Comparison of ENCODE assay signal across 13 cellular contexts in genomic region chr1:34790985-34791384, GRCh38. TPM values are rescaled to one million over a fixed set of nuclear protein-coding genes. Genes with fewer than 3 reads are reported as not detected.
"Had no signal": no experiment of that assay in that cellular context is flagged by ENCODE, and none has a peak within 500 bp of the region (broad histone marks: within the 10 kb centered on the region; RNA-seq: fewer than 3 reads in every experiment).

No MANE protein-coding gene starts in this region.

- H3K27me3 ChIP-seq: ovary had no signal

- H3K27ac ChIP-seq: brain microvascular endothelial cell, ovary, suprapubic skin had no signal

- DNase-seq: activated CD4-positive, CD25-positive, alpha-beta regulatory T cell; activated T-cell treated with anti-CD3 and anti-CD28 coated beads, Interleukin-2, amount 50 U/mL, for 1 hour; brain microvascular endothelial cell; mesendoderm; nephron progenitor cell; ovary; retina; stimulated activated CD4-positive, alpha-beta T cell treated with anti-CD3 and anti-CD28 coated beads, Interleukin-2, amount 100 ng/mL, for 24 hours; stimulated activated naive CD4-positive, alpha-beta T cell treated with Interleukin-2 at 50 U/mL for 16 hours had no signal

- H3K4me3 ChIP-seq: esophagus muscularis mucosa, ovary, suprapubic skin had no signal

- H3K36me3 ChIP-seq: brain microvascular endothelial cell, ovary had no signal

- H3K9me3 ChIP-seq: ovary, suprapubic skin had no signal

RNA-seq across cellular contexts. Expression of gene GJA4, which starts 1.8 kb away (rescaled TPM):
- total RNA-seq: T-helper 2 cell treated with Interferon-gamma antibody and Interleukin-4, amounts not matched to agents 100 ng/mL and 5 ng/mL, for 36 hours had no signal

RNA-seq across cellular contexts. Expression of gene GJB3, which starts 10.0 kb away (rescaled TPM):
- total RNA-seq: esophagus muscularis mucosa; T-helper 2 cell treated with Interferon-gamma antibody and Interleukin-4, amounts not matched to agents 100 ng/mL and 5 ng/mL, for 36 hours had no signal

RNA-seq across cellular contexts. Expression of gene GJB4, which starts 31.4 kb away (rescaled TPM):
- total RNA-seq: esophagus muscularis mucosa; left lobe of liver; ovary; T-helper 2 cell treated with Interferon-gamma antibody and Interleukin-4, amounts not matched to agents 100 ng/mL and 5 ng/mL, for 36 hours had no signal

RNA-seq across cellular contexts. Expression of gene GJB5, which starts 36.1 kb away (rescaled TPM):
- total RNA-seq: esophagus muscularis mucosa; left lobe of liver; ovary; T-helper 2 cell treated with Interferon-gamma antibody and Interleukin-4, amounts not matched to agents 100 ng/mL and 5 ng/mL, for 36 hours had no signal
